1 cellular context compared by ENCODE assay signal in genomic region chr9:137454506-137455360, GRCh38.
TF ChIP-seq lines count a peak whose summit lies in the region.

No MANE protein-coding gene starts in this region.

TF ChIP-seq in K562, 482 proteins besides CTCF, POLR2A, EP300 and RAD21 (continues in another document):
- no peak for TF ChIP-seq ZNF79 (CRISPR knock-in tag; IDR thresholded peaks at IDR 0.05; ENCODE audit: low read depth)
- TF ChIP-seq JUN (IDR thresholded peaks at IDR 0.05; ENCODE audit: borderline replicate concordance, low read depth, low read length): no peak
- 0 out of 2 replicates have a peak, but pooled peaks have one; percentile 24 for TF ChIP-seq JUN (CRISPR knock-in tag; IDR thresholded peaks at IDR 0.05; ENCODE audit: borderline replicate concordance)
- no peak for TF ChIP-seq CC2D1A (IDR thresholded peaks at IDR 0.05)
- TF ChIP-seq ZNF584 (CRISPR knock-in tag; IDR thresholded peaks at IDR 0.05; ENCODE audit: low read depth): no peak
- TF ChIP-seq ZFPM2 (CRISPR knock-in tag; IDR thresholded peaks at IDR 0.05): no peak
- no peak for TF ChIP-seq HMGXB4 (CRISPR knock-in tag; IDR thresholded peaks at IDR 0.05)
- TF ChIP-seq TFAP4 (CRISPR knock-in tag; IDR thresholded peaks at IDR 0.05; ENCODE audit: borderline replicate concordance): no peak
- no peak for TF ChIP-seq PRMT5 (CRISPR knock-in tag; IDR thresholded peaks at IDR 0.05)
- no peak for TF ChIP-seq TAF7 (tag; IDR thresholded peaks at IDR 0.05)
- no peak for TF ChIP-seq SMAD3 (CRISPR knock-in tag; conservative IDR thresholded peaks at IDR 0.05)
- TF ChIP-seq ZNF431 (CRISPR knock-in tag; IDR thresholded peaks at IDR 0.05): 0 out of 2 replicates have a peak, but pooled peaks have one; percentile 11
- TF ChIP-seq ZFX (CRISPR knock-in tag; IDR thresholded peaks at IDR 0.05): no peak; the same call in 1 of the 2 replicates
- TF ChIP-seq ZNF197 (CRISPR knock-in tag; IDR thresholded peaks at IDR 0.05; ENCODE audit: low read depth): no peak
- no peak for TF ChIP-seq YBX1 (IDR thresholded peaks at IDR 0.05)
- TF ChIP-seq, protein P1, sequence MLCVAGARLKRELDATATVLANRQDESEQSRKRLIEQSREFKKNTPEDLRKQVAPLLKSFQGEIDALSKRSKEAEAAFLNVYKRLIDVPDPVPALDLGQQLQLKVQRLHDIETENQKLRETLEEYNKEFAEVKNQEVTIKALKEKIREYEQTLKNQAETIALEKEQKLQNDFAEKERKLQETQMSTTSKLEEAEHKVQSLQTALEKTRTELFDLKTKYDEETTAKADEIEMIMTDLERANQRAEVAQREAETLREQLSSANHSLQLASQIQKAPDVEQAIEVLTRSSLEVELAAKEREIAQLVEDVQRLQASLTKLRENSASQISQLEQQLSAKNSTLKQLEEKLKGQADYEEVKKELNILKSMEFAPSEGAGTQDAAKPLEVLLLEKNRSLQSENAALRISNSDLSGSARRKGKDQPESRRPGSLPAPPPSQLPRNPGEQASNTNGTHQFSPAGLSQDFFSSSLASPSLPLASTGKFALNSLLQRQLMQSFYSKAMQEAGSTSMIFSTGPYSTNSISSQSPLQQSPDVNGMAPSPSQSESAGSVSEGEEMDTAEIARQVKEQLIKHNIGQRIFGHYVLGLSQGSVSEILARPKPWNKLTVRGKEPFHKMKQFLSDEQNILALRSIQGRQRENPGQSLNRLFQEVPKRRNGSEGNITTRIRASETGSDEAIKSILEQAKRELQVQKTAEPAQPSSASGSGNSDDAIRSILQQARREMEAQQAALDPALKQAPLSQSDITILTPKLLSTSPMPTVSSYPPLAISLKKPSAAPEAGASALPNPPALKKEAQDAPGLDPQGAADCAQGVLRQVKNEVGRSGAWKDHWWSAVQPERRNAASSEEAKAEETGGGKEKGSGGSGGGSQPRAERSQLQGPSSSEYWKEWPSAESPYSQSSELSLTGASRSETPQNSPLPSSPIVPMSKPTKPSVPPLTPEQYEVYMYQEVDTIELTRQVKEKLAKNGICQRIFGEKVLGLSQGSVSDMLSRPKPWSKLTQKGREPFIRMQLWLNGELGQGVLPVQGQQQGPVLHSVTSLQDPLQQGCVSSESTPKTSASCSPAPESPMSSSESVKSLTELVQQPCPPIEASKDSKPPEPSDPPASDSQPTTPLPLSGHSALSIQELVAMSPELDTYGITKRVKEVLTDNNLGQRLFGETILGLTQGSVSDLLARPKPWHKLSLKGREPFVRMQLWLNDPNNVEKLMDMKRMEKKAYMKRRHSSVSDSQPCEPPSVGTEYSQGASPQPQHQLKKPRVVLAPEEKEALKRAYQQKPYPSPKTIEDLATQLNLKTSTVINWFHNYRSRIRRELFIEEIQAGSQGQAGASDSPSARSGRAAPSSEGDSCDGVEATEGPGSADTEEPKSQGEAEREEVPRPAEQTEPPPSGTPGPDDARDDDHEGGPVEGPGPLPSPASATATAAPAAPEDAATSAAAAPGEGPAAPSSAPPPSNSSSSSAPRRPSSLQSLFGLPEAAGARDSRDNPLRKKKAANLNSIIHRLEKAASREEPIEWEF (CRISPR knock-in tag; IDR thresholded peaks at IDR 0.05): no peak
- peak; percentile 45 for TF ChIP-seq SUPT5H (IDR thresholded peaks at IDR 0.05)
- TF ChIP-seq ARID4B (CRISPR knock-in tag; IDR thresholded peaks at IDR 0.05): peak; percentile 50
- TF ChIP-seq SMAD1 (IDR thresholded peaks at IDR 0.05; ENCODE audit: low read depth, low read length, partially characterized antibody): no peak
- TF ChIP-seq SMARCA5 (IDR thresholded peaks at IDR 0.05): no peak
- no peak for TF ChIP-seq SREBF2 (CRISPR knock-in tag; IDR thresholded peaks at IDR 0.05)
- TF ChIP-seq, protein P2, sequence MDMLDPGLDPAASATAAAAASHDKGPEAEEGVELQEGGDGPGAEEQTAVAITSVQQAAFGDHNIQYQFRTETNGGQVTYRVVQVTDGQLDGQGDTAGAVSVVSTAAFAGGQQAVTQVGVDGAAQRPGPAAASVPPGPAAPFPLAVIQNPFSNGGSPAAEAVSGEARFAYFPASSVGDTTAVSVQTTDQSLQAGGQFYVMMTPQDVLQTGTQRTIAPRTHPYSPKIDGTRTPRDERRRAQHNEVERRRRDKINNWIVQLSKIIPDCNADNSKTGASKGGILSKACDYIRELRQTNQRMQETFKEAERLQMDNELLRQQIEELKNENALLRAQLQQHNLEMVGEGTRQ (CRISPR knock-in tag; IDR thresholded peaks at IDR 0.05): no peak
- peak; percentile 59 for TF ChIP-seq NFIC (IDR thresholded peaks at IDR 0.05)
- TF ChIP-seq, protein P3, sequence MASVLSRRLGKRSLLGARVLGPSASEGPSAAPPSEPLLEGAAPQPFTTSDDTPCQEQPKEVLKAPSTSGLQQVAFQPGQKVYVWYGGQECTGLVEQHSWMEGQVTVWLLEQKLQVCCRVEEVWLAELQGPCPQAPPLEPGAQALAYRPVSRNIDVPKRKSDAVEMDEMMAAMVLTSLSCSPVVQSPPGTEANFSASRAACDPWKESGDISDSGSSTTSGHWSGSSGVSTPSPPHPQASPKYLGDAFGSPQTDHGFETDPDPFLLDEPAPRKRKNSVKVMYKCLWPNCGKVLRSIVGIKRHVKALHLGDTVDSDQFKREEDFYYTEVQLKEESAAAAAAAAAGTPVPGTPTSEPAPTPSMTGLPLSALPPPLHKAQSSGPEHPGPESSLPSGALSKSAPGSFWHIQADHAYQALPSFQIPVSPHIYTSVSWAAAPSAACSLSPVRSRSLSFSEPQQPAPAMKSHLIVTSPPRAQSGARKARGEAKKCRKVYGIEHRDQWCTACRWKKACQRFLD (CRISPR knock-in tag; IDR thresholded peaks at IDR 0.05): no peak
- TF ChIP-seq RUNX1 (IDR thresholded peaks at IDR 0.05; ENCODE audit: low read depth): no peak
- peak; percentile 79 for TF ChIP-seq ZBTB33 (CRISPR knock-in tag; IDR thresholded peaks at IDR 0.05)
- no peak for TF ChIP-seq KLF13 (tag; IDR thresholded peaks at IDR 0.05; ENCODE audit: borderline replicate concordance, low read depth)
- no peak for TF ChIP-seq HINFP (tag; conservative IDR thresholded peaks at IDR 0.05; ENCODE audit: low read depth)
- no peak for TF ChIP-seq NR4A1 (CRISPR knock-in tag; IDR thresholded peaks at IDR 0.05)
- no peak for TF ChIP-seq NR4A1 (tag; IDR thresholded peaks at IDR 0.05)
- TF ChIP-seq HLTF (IDR thresholded peaks at IDR 0.05): no peak
- no peak for TF ChIP-seq ZNF263 (CRISPR knock-in tag; IDR thresholded peaks at IDR 0.05; ENCODE audit: borderline replicate concordance)
- TF ChIP-seq NRF1 (conservative IDR thresholded peaks at IDR 0.05 in 1 of 2, IDR thresholded peaks at IDR 0.05 in 1 of 2): peak in 1 of 2 experiments; percentile 44; a peak in 1 of 4 replicates
- no peak for TF ChIP-seq HOXB6 (CRISPR knock-in tag; IDR thresholded peaks at IDR 0.05; ENCODE audit: borderline replicate concordance)
- TF ChIP-seq, protein P4, sequence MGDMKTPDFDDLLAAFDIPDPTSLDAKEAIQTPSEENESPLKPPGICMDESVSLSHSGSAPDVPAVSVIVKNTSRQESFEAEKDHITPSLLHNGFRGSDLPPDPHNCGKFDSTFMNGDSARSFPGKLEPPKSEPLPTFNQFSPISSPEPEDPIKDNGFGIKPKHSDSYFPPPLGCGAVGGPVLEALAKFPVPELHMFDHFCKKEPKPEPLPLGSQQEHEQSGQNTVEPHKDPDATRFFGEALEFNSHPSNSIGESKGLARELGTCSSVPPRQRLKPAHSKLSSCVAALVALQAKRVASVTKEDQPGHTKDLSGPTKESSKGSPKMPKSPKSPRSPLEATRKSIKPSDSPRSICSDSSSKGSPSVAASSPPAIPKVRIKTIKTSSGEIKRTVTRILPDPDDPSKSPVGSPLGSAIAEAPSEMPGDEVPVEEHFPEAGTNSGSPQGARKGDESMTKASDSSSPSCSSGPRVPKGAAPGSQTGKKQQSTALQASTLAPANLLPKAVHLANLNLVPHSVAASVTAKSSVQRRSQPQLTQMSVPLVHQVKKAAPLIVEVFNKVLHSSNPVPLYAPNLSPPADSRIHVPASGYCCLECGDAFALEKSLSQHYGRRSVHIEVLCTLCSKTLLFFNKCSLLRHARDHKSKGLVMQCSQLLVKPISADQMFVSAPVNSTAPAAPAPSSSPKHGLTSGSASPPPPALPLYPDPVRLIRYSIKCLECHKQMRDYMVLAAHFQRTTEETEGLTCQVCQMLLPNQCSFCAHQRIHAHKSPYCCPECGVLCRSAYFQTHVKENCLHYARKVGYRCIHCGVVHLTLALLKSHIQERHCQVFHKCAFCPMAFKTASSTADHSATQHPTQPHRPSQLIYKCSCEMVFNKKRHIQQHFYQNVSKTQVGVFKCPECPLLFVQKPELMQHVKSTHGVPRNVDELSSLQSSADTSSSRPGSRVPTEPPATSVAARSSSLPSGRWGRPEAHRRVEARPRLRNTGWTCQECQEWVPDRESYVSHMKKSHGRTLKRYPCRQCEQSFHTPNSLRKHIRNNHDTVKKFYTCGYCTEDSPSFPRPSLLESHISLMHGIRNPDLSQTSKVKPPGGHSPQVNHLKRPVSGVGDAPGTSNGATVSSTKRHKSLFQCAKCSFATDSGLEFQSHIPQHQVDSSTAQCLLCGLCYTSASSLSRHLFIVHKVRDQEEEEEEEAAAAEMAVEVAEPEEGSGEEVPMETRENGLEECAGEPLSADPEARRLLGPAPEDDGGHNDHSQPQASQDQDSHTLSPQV (IDR thresholded peaks at IDR 0.05): 0 out of 2 replicates have a peak, but pooled peaks have one; percentile 21
